In the genomic region with DNA sequence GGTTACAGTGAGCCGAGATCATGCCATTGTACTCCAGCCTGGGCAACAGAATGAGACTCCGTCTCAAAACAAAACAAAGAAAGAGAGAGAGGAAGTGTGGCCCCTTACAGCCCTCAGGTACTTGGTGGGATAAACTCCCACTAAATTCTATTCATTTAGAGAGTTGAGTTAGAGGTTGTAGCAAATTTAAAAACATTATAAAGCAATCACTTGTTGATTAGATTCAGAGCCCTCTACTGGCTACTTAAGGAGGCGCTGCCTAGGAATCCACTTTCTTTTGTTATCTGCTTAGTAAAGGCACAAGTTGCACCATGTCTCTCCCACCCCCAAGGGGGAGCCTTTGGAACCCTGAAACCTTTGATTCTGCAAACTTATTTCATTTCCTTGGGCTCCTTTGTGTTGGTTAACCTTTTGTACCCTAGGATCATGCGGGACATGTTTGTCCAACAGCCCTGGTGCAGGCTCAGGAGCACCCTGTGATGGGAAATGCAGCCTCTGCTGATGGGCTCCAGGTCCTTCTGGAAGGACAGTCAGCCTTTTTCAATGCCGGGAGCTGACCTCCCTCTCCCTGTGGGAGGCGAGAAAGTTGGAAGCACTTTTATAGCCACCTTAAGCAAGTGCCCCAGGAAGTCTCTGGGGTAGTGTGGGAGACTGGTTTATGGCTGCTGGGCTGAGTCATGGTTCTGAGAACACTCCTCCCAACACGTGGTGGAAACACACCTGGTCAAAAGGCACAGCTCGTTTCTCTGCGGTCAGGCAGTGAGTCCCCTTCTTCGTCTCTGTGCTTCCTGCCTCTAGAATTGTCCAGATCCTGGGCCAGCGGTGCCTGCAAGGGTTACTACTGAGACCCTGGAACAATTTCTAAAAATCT, we compare ENCODE assay signal across 9 cellular contexts. TPM values are rescaled to one million over a fixed set of nuclear protein-coding genes. Genes with fewer than 3 reads are reported as not detected.
DNase-seq lines count a peak whose midpoint lies in the region; ATAC-seq, FAIRE-seq and TF ChIP-seq lines count a peak whose summit lies in the region.
"Had no signal": no experiment of that assay in that cellular context is flagged by ENCODE, and none has a peak within 500 bp of the region (broad histone marks: within the 10 kb centered on the region; RNA-seq: fewer than 3 reads in every experiment).

No MANE protein-coding gene starts in this region.

- H3K9me3 Mint-ChIP-seq in stimulated activated naive CD8-positive, alpha-beta T cell treated with anti-CD3 and anti-CD28 coated beads, Interleukin-15, amount 100 ng/mL, for 72 hours = no peaks in the 10 kb centered on the region

- FAIRE-seq in GM12892 (lab: Jason Lieb, UNC) = peak; percentile 87

- ATAC-seq in HG02642 (IDR thresholded peaks at IDR 0.05; ENCODE audit: poor library complexity, unreplicated experiment) = peak; percentile 97
- ATAC-seq in stimulated activated naive CD8-positive, alpha-beta T cell treated with anti-CD3 and anti-CD28 coated beads, Interleukin-15, amount 100 ng/mL, for 72 hours = peak; percentile 98

- H3K4me3 Mint-ChIP-seq in stimulated activated naive CD8-positive, alpha-beta T cell treated with anti-CD3 and anti-CD28 coated beads, Interleukin-15, amount 100 ng/mL, for 72 hours = peak overlapping the region; percentile 63 to 74

- H3K27me3 ChIP-seq in dorsolateral prefrontal cortex = peaks cover 0 to 27% (median 3%) of the 10 kb centered on the region in 45 donors
- H3K27me3 ChIP-seq: SJSA1 had no signal

- H3K27ac Mint-ChIP-seq in stimulated activated naive CD8-positive, alpha-beta T cell treated with anti-CD3 and anti-CD28 coated beads, Interleukin-15, amount 100 ng/mL, for 72 hours = peak overlapping the region; percentile 90 to 92

- no peak overlapping the region for H3K27ac ChIP-seq in dorsolateral prefrontal cortex
- H3K27ac ChIP-seq: SJSA1 had no signal

- peaks cover 50% of the 10 kb centered on the region for H3K4me1 Mint-ChIP-seq in stimulated activated naive CD8-positive, alpha-beta T cell treated with anti-CD3 and anti-CD28 coated beads, Interleukin-15, amount 100 ng/mL, for 72 hours

- H3K4me3 ChIP-seq in dorsolateral prefrontal cortex = no peak overlapping the region
- H3K4me3 ChIP-seq: SJSA1 had no signal

- peak; percentile 51; the same call in 1 of the 2 replicates for TF ChIP-seq POLR2A in GM12892 (IDR thresholded peaks at IDR 0.05; ENCODE audit: low read depth, low read length)

- peak; percentile 36 to 69 (median 57) for TF ChIP-seq CTCF in dorsolateral prefrontal cortex (IDR thresholded peaks at IDR 0.05 in 54 of 56, conservative IDR thresholded peaks at IDR 0.05 in 2 of 56; ENCODE audit: low read depth in 1 of 56, partially characterized antibody in 56 of 56)

- peaks cover 11% of the 10 kb centered on the region for H3K27me3 Mint-ChIP-seq in stimulated activated naive CD8-positive, alpha-beta T cell treated with anti-CD3 and anti-CD28 coated beads, Interleukin-15, amount 100 ng/mL, for 72 hours

- intact Hi-C loops in dorsolateral prefrontal cortex (cut with DNase I) = no loop called here

- DNase-seq in A172 (ENCODE audit: low spot score) (peak; percentile 95), GM12892 (ENCODE audit: insufficient read length) (peak; percentile 74), NCI-H1417 (lab: John Stamatoyannopoulos, UW) (peak; percentile 11 to 50 (median 24)), dorsolateral prefrontal cortex (peak in 1 of 10 donors; percentile 32), myocyte (ENCODE audit: low read depth) (peak; percentile 54)
- DNase-seq in activated CD4-positive, alpha-beta T cell treated with anti-CD3 and anti-CD28 coated beads for 48 hours = peak; percentile 84
- DNase-seq in stimulated activated naive CD8-positive, alpha-beta T cell treated with anti-CD3 and anti-CD28 coated beads, Interleukin-15, amount 100 ng/mL, for 72 hours = peak; percentile 64 to 86

RNA-seq across cellular contexts. Expression of a gene that starts 2.3 kb away (rescaled TPM):
- 22.7 and 35.3 TPM in 2 replicates for total RNA-seq in A172 (2014; rRNA removed; shearing (Covaris generic))
- polyA plus RNA-seq in GM12892 (2012; ENCODE audit: missing spikeins) = 0.06 TPM
- 1 to 10 TPM in 42 of 120 experiments, under 1 TPM in 74, not detected in 4; 0.17 to 3.1 (median 0.79) TPM for total RNA-seq in dorsolateral prefrontal cortex
- total RNA-seq in myocyte = 0.10 and 0.11 TPM in 2 replicates
- 4.5 TPM for polyA plus RNA-seq in myocyte (2012)

RNA-seq across cellular contexts. Expression of a gene that starts 42.4 kb away (rescaled TPM):
- total RNA-seq in A172 (2014; rRNA removed; shearing (Covaris generic)) = 60.9 and 72.7 TPM in 2 replicates
- polyA plus RNA-seq in GM12892 (2012; ENCODE audit: missing spikeins) = 29.7 TPM
- total RNA-seq in dorsolateral prefrontal cortex (10 to 100 TPM; 23.2 to 52.6 (median 39.0) TPM), myocyte (26.6 and 32.9 TPM in 2 replicates)
- 29.3 TPM for polyA plus RNA-seq in myocyte (2012)

RNA-seq across cellular contexts. Expression of a gene that starts 55.9 kb away (rescaled TPM):
- 128 and 152 TPM in 2 replicates for total RNA-seq in A172 (2014; rRNA removed; shearing (Covaris generic))
- polyA plus RNA-seq in GM12892 (2012; ENCODE audit: missing spikeins) = 60.7 TPM
- total RNA-seq in dorsolateral prefrontal cortex (100 to 1,000 TPM in 117 of 120 experiments, 10 to 100 TPM in 3; 65.9 to 249 (median 183) TPM), myocyte (63.7 and 79.2 TPM in 2 replicates)
- polyA plus RNA-seq in myocyte (2012) = 171 TPM
